ENCODE assay signal across 8 cellular contexts in genomic region chr3:17412950-17413530, GRCh38.
A peak's percentile ranks its signal among the peaks of the same experiment; 100 is the strongest.
DNase-seq lines count a peak whose midpoint lies in the region; ATAC-seq, FAIRE-seq and TF ChIP-seq lines count a peak whose summit lies in the region.

No MANE protein-coding gene starts in this region.

- intact Hi-C loops in cardiac septum (cut with DNase I): loop anchor here (1.0 to 5.0 kb wide), 2 partner anchors 154 to 811 kb away; no protein-coding TSS in a partner anchor
- intact Hi-C loops in dorsolateral prefrontal cortex (cut with DNase I): loop anchor here (2.0 to 10.0 kb wide), 3 partner anchors 154 to 808 kb away; partner anchors contain the start of gene DAZL (in 1 of the 2)
- intact Hi-C loops in posterior vena cava (cut with DNase I): loop anchor here in 1 of 2 donors (10.0 kb wide), 1 partner anchor 148 kb away; no protein-coding TSS in a partner anchor

- H3K36me3 ChIP-seq in cardiac muscle cell: no peaks in the 10 kb centered on the region

- peaks cover 7% of the 10 kb centered on the region for H3K4me1 ChIP-seq in cardiac muscle cell (ENCODE audit: low read depth)

- peak; percentile 39 for FAIRE-seq in RCC 7860 (lab: Jason Lieb, UNC)

- ATAC-seq in GM21825 (IDR thresholded peaks at IDR 0.05; ENCODE audit: unreplicated experiment): peak; percentile 93

- H3K9me3 ChIP-seq in cardiac muscle cell (ENCODE audit: low read depth): no peaks in the 10 kb centered on the region

- H3K27me3 ChIP-seq in cardiac muscle cell (peaks cover 4% of the 10 kb centered on the region), dorsolateral prefrontal cortex (no peaks in the 10 kb centered on the region)

- H3K27ac ChIP-seq in cardiac muscle cell (peak overlapping the region; percentile 22), dorsolateral prefrontal cortex (no peak overlapping the region)

- DNase-seq in cardiac muscle cell (ENCODE audit: low read depth in 1 of 2, low spot score in 1 of 2) (peak; percentile 71 to 83), cardiac septum (ENCODE audit: low spot score) (no peak), KG1 (lab: John Stamatoyannopoulos, UW) (peak; percentile 42), RCC 7860 (ENCODE audit: low spot score) (peak; percentile 17), dorsolateral prefrontal cortex (no peak), midbrain (lab: John Stamatoyannopoulos, UW) (peak; percentile 46), posterior vena cava (ENCODE audit: low spot score) (no peak)

- TF ChIP-seq CTCF in cardiac muscle cell (IDR thresholded peaks at IDR 0.05; ENCODE audit: low read depth, low read length): peak; percentile 74
- peak; percentile 53 to 90 (median 73) for TF ChIP-seq CTCF in dorsolateral prefrontal cortex (IDR thresholded peaks at IDR 0.05 in 54 of 56, conservative IDR thresholded peaks at IDR 0.05 in 2 of 56; ENCODE audit: low read depth in 1 of 56, partially characterized antibody in 56 of 56)

- H3K4me3 ChIP-seq in cardiac muscle cell (no peak overlapping the region), dorsolateral prefrontal cortex (no peak overlapping the region)

Comparison
In these comparisons a context has a peak if more than half of its experiments do, and no peak if none do; other contexts are left out.
1. DNase-seq: peak in cardiac muscle cell (2 of 2), KG1 (single experiment), RCC 7860 (single experiment) and midbrain (single experiment); none in cardiac septum (single experiment), dorsolateral prefrontal cortex (0 of 10) and posterior vena cava (single experiment).